In the genomic region with DNA sequence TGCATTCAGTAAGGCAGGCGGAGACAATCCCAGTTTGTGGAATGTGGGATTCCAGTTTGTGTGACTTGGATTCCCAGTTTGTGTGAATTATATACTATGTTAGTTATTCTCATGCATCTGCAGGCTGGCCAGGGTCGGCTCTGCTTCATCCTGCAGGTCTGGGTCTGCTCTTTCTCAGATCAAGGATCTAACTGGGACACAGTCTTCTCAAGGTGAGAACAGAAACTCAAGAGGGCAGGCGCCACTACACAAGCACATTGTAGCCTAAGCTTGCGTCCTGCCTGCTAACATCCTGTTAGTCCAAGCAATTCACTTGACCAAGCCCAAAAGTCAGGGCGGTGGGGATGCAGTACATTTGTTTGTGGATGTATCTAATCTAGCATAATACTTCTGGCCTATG, we compare ENCODE assay signal across 8 cellular contexts.
"Had no signal": no experiment of that assay in that cellular context is flagged by ENCODE, and none has a peak within 500 bp of the region (broad histone marks: within the 10 kb centered on the region; RNA-seq: fewer than 3 reads in every experiment).

No MANE protein-coding gene starts in this region.

- H3K36me3 ChIP-seq: HAP-1 had no signal

- H3K9me3 ChIP-seq: HAP-1 had no signal

- ATAC-seq: HCT116 had no signal

- H3K4me3 Mint-ChIP-seq: HFFc6 had no signal

- DNase-seq: GM23248, GOT3, H7, HFFc6, IMR-90 had no signal

- H3K4me1 ChIP-seq: HAP-1 had no signal

- H3K27ac Mint-ChIP-seq: HFFc6 had no signal

- H3K4me3 ChIP-seq: GM23248, HAP-1, K562 had no signal
